8 cellular contexts compared by ENCODE assay signal in the genomic region with DNA sequence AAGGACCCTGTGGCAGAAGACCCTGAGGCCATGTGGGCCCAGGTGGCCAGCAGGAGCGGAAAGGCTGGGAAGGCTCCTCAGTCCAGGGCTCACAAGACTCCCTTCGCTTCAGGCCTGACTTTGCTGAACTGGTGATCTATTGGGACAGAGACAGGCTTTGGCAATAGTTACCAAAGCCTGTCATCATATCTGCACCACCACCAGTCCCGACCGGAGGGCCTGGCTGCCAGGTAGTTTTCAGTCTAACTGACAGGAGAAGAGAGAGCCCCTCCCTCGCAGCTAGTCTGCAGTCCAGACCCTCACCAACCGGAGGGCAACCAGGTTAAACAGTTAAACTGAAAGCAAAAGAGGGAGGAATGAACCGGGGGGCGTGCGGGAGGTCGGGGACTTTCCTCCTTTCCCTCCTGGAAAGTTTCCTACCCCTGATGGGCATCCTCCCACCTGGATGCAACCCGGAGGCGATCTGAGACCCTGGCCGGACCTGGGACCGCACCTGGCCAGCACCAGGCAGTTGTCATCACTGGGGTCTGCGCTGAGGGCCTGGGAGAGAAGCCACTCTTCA. TPM values are rescaled to one million over a fixed set of nuclear protein-coding genes. Genes with fewer than 3 reads are reported as not detected.
DNase-seq lines count a peak whose midpoint lies in the region; ATAC-seq lines count a peak whose summit lies in the region.

No MANE protein-coding gene starts in this region.

- peaks cover 20% of the 10 kb centered on the region for H3K36me3 Mint-ChIP-seq in T-helper 1 cell treated with Interleukin-12 subunit alpha and Interleukin-12 subunit beta and Interleukin-4 antibody, amounts not matched to agents 30 μg/mL and 1 μg/mL, for 36 hours (ENCODE audit: low read depth)
- H3K36me3 Mint-ChIP-seq in central memory CD8-positive, alpha-beta T cell (ENCODE audit: insufficient read depth): peaks cover 30% of the 10 kb centered on the region

- no peaks in the 10 kb centered on the region for H3K27me3 Mint-ChIP-seq in T-helper 1 cell treated with Interleukin-12 subunit alpha and Interleukin-12 subunit beta and Interleukin-4 antibody, amounts not matched to agents 30 μg/mL and 1 μg/mL, for 36 hours (ENCODE audit: low read depth)
- no peaks in the 10 kb centered on the region for H3K27me3 Mint-ChIP-seq in central memory CD8-positive, alpha-beta T cell

- H3K27ac Mint-ChIP-seq in T-helper 1 cell treated with Interleukin-12 subunit alpha and Interleukin-12 subunit beta and Interleukin-4 antibody, amounts not matched to agents 30 μg/mL and 1 μg/mL, for 36 hours: peak overlapping the region; percentile 93
- peak overlapping the region; percentile 95 for H3K27ac Mint-ChIP-seq in central memory CD8-positive, alpha-beta T cell (ENCODE audit: low read depth)

- ATAC-seq in HG03159 (IDR thresholded peaks at IDR 0.05; ENCODE audit: unreplicated experiment) (peak; percentile 27), left lobe of liver (peak; percentile 64), HG02840 (IDR thresholded peaks at IDR 0.05; ENCODE audit: low FRiP score, unreplicated experiment) (no peak)
- ATAC-seq in central memory CD8-positive, alpha-beta T cell (replicated peaks; ENCODE audit: extremely low read depth, poor library complexity, severe bottlenecking): no peak

- DNase-seq in NCI-H524 (lab: John Stamatoyannopoulos, UW) (peak; percentile 74 to 90), NCI-H524 treated with DMSO at 0.1 percent for 48 hours (lab: John Stamatoyannopoulos, UW) (no peak), left lobe of liver (ENCODE audit: low spot score) (peak; percentile 65)
- peak in 1 of 2 donors; percentile 27 for DNase-seq in central memory CD8-positive, alpha-beta T cell (ENCODE audit: low spot score in 2 of 2)
- peak in 4 of 6 experiments; percentile 5 to 22 (median 14) for DNase-seq in stimulated activated naive CD4-positive, alpha-beta T cell (lab: John Stamatoyannopoulos, UW)

- peaks cover 48% of the 10 kb centered on the region for H3K4me1 Mint-ChIP-seq in T-helper 1 cell treated with Interleukin-12 subunit alpha and Interleukin-12 subunit beta and Interleukin-4 antibody, amounts not matched to agents 30 μg/mL and 1 μg/mL, for 36 hours (ENCODE audit: low read depth)
- H3K4me1 Mint-ChIP-seq in central memory CD8-positive, alpha-beta T cell: peaks cover 53% of the 10 kb centered on the region

- peak overlapping the region; percentile 93 for H3K4me3 Mint-ChIP-seq in T-helper 1 cell treated with Interleukin-12 subunit alpha and Interleukin-12 subunit beta and Interleukin-4 antibody, amounts not matched to agents 30 μg/mL and 1 μg/mL, for 36 hours
- H3K4me3 Mint-ChIP-seq in central memory CD8-positive, alpha-beta T cell: peak overlapping the region; percentile 96

- H3K9me3 Mint-ChIP-seq in T-helper 1 cell treated with Interleukin-12 subunit alpha and Interleukin-12 subunit beta and Interleukin-4 antibody, amounts not matched to agents 30 μg/mL and 1 μg/mL, for 36 hours: no peaks in the 10 kb centered on the region
- H3K9me3 Mint-ChIP-seq in central memory CD8-positive, alpha-beta T cell: no peaks in the 10 kb centered on the region

RNA-seq across cellular contexts. Expression of a gene that starts 0.5 kb away (rescaled TPM):
- total RNA-seq in left lobe of liver: 16.7 TPM

RNA-seq across cellular contexts. Expression of a gene that starts 29.8 kb away (rescaled TPM):
- total RNA-seq in left lobe of liver: 7.0 TPM

RNA-seq across cellular contexts. Expression of a gene that starts 29.9 kb away (rescaled TPM):
- total RNA-seq in left lobe of liver: 5.4 TPM

Comparison
In these comparisons a context has a peak if more than half of its experiments do, and no peak if none do; other contexts are left out.
1. ATAC-seq: peak in HG03159 (single experiment) and left lobe of liver (single experiment); none in central memory CD8-positive, alpha-beta T cell (single experiment) and HG02840 (single experiment).